23 cellular contexts compared by ENCODE assay signal in the genomic region with DNA sequence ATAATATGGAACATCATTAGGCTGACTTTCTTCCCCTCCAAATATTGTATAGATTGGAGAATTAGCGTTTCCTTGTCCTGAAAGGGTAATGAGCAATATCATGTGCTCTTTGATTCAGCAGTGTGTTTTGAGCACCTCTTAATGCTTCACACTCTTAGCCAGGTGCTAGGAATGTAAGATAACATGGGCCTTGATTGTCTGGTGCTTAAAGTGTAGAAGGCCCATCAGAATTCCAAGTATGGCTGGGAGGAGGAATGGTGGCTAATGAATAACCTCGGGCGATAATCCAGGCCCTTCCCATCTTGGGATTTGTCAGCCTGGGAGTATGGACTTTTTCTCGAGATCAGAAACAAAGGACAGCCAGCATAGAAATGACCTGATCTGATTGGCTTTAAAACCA. TPM values are rescaled to one million over a fixed set of nuclear protein-coding genes. Genes with fewer than 3 reads are reported as not detected.
"Had no signal": no experiment of that assay in that cellular context is flagged by ENCODE, and none has a peak within 500 bp of the region (broad histone marks: within the 10 kb centered on the region; RNA-seq: fewer than 3 reads in every experiment).

No MANE protein-coding gene starts in this region.

- H3K27me3 ChIP-seq: brain microvascular endothelial cell, ovary, right lobe of liver had no signal

- ATAC-seq: activated CD4-positive, CD25-positive, alpha-beta regulatory T cell treated with anti-CD3 and anti-CD28 coated beads, Interleukin-2, amount 50 U/mL, for 24 hours; activated naive CD8-positive, alpha-beta T cell treated with anti-CD3 and anti-CD28 coated beads, Interleukin-2, amount 50 U/mL, for 24 hours; left cardiac atrium; naive thymus-derived CD8-positive, alpha-beta T cell; right lobe of liver; stimulated activated effector memory CD8-positive, alpha-beta T cell treated with anti-CD3 and anti-CD28 coated beads, Interleukin-12 subunit alpha, Interleukin-12 subunit beta, amount 100 ng/mL, for 72 hours had no signal

- H3K4me1 ChIP-seq: right lobe of liver had no signal

- H3K4me3 Mint-ChIP-seq: activated CD4-positive, alpha-beta T cell treated with anti-CD3 and anti-CD28 coated beads, Interleukin-2, amount 10 ng/mL, durations not matched to agents 7 days and 5 days; activated naive CD4-positive, alpha-beta T cell treated with anti-CD3 and anti-CD28 coated beads, Interleukin-2, amount 10 ng/mL, durations not matched to agents 7 days and 5 days; activated naive CD8-positive, alpha-beta T cell treated with anti-CD3 and anti-CD28 coated beads, Interleukin-2, amount 50 U/mL, for 24 hours; central memory CD8-positive, alpha-beta T cell; immature natural killer cell; naive thymus-derived CD8-positive, alpha-beta T cell; stimulated activated effector memory CD8-positive, alpha-beta T cell treated with anti-CD3 and anti-CD28 coated beads, Interleukin-12 subunit alpha, Interleukin-12 subunit beta, amount 100 ng/mL, for 72 hours had no signal

- H3K4me3 ChIP-seq: ovary, right lobe of liver, thoracic aorta had no signal

- H3K27ac ChIP-seq: brain microvascular endothelial cell, ovary, right lobe of liver, thoracic aorta had no signal

- H3K9me3 ChIP-seq: ovary, right lobe of liver, thoracic aorta had no signal

- DNase-seq: activated CD4-positive, alpha-beta T cell treated with anti-CD3 and anti-CD28 coated beads, Interleukin-2, amount 10 ng/mL, durations not matched to agents 7 days and 5 days; activated CD8-positive, alpha-beta memory T cell treated with anti-CD3 and anti-CD28 coated beads, Interleukin-2, amount 50 U/mL, for 4 hours; activated effector memory CD4-positive, alpha-beta T cell treated with Interleukin-2 at 50 U/mL for 16 hours; activated naive CD4-positive, alpha-beta T cell treated with anti-CD3 and anti-CD28 coated beads, Interleukin-2, amount 10 ng/mL, durations not matched to agents 7 days and 5 days; activated naive CD8-positive, alpha-beta T cell treated with anti-CD3 and anti-CD28 coated beads, Interleukin-2, amount 50 U/mL, for 24 hours; activated T-cell treated with anti-CD3 and anti-CD28 coated beads, Interleukin-2, amount 50 U/mL, for 48 hours; anterior cingulate cortex; brain microvascular endothelial cell; cortex of kidney; head of caudate nucleus; immature natural killer cell; left cardiac atrium; naive thymus-derived CD8-positive, alpha-beta T cell; ovary; right lobe of liver; stimulated activated CD4-positive, alpha-beta T cell treated with anti-CD3 and anti-CD28 coated beads, Interleukin-4, amount 100 ng/mL, for 24 hours; T-helper 1 cell; T1000 had no signal

- H3K4me1 Mint-ChIP-seq: activated naive CD4-positive, alpha-beta T cell treated with anti-CD3 and anti-CD28 coated beads, Interleukin-2, amount 10 ng/mL, durations not matched to agents 7 days and 5 days; central memory CD8-positive, alpha-beta T cell; stimulated activated effector memory CD8-positive, alpha-beta T cell treated with anti-CD3 and anti-CD28 coated beads, Interleukin-12 subunit alpha, Interleukin-12 subunit beta, amount 100 ng/mL, for 72 hours had no signal

- H3K36me3 Mint-ChIP-seq: activated naive CD4-positive, alpha-beta T cell treated with anti-CD3 and anti-CD28 coated beads, Interleukin-2, amount 10 ng/mL, durations not matched to agents 7 days and 5 days; immature natural killer cell; naive thymus-derived CD8-positive, alpha-beta T cell; stimulated activated effector memory CD8-positive, alpha-beta T cell treated with anti-CD3 and anti-CD28 coated beads, Interleukin-12 subunit alpha, Interleukin-12 subunit beta, amount 100 ng/mL, for 72 hours had no signal

- H3K9me3 Mint-ChIP-seq: activated CD4-positive, alpha-beta T cell treated with anti-CD3 and anti-CD28 coated beads, Interleukin-2, amount 10 ng/mL, durations not matched to agents 7 days and 5 days; activated naive CD4-positive, alpha-beta T cell treated with anti-CD3 and anti-CD28 coated beads, Interleukin-2, amount 10 ng/mL, durations not matched to agents 7 days and 5 days; activated naive CD8-positive, alpha-beta T cell treated with anti-CD3 and anti-CD28 coated beads, Interleukin-2, amount 50 U/mL, for 24 hours; central memory CD8-positive, alpha-beta T cell; immature natural killer cell; stimulated activated effector memory CD8-positive, alpha-beta T cell treated with anti-CD3 and anti-CD28 coated beads, Interleukin-12 subunit alpha, Interleukin-12 subunit beta, amount 100 ng/mL, for 72 hours had no signal

- H3K27ac Mint-ChIP-seq: activated CD4-positive, alpha-beta T cell treated with anti-CD3 and anti-CD28 coated beads, Interleukin-2, amount 10 ng/mL, durations not matched to agents 7 days and 5 days; activated naive CD4-positive, alpha-beta T cell treated with anti-CD3 and anti-CD28 coated beads, Interleukin-2, amount 10 ng/mL, durations not matched to agents 7 days and 5 days; activated naive CD8-positive, alpha-beta T cell treated with anti-CD3 and anti-CD28 coated beads, Interleukin-2, amount 50 U/mL, for 24 hours; immature natural killer cell; stimulated activated effector memory CD8-positive, alpha-beta T cell treated with anti-CD3 and anti-CD28 coated beads, Interleukin-12 subunit alpha, Interleukin-12 subunit beta, amount 100 ng/mL, for 72 hours had no signal

- H3K36me3 ChIP-seq: brain microvascular endothelial cell, ovary, right lobe of liver, thoracic aorta had no signal

RNA-seq across cellular contexts. Expression of a gene that starts 42.6 kb away (rescaled TPM):
- total RNA-seq: activated CD4-positive, alpha-beta T cell treated with anti-CD3 and anti-CD28 coated beads, Interleukin-2, amount 10 ng/mL, durations not matched to agents 7 days and 5 days; left cardiac atrium; mononuclear cell; naive thymus-derived CD8-positive, alpha-beta T cell had no signal
- polyA plus RNA-seq: immature natural killer cell; naive thymus-derived CD8-positive, alpha-beta T cell had no signal
